In genomic region chr17:14069251-14069981, GRCh38 we compare ENCODE assay signal across 8 cellular contexts. TPM values are rescaled to one million over a fixed set of nuclear protein-coding genes. Genes with fewer than 3 reads are reported as not detected.
A peak's percentile ranks its signal among the peaks of the same experiment; 100 is the strongest.
DNase-seq lines count a peak whose midpoint lies in the region; ATAC-seq and TF ChIP-seq lines count a peak whose summit lies in the region.

Gene COX10 (plus strand): TSS chr17:14069504. CDS start chr17:14069606, 102 bp downstream.

- intact Hi-C loops in PC-3 (cut with micrococcal nuclease) = loop anchor here (10.0 kb wide), 3 partner anchors 135 to 475 kb away; partner anchors contain the start of gene HS3ST3B1

- H3K4me2 ChIP-seq in PC-3 (ENCODE audit: low read length) = peak within 1 kb of the TSS; percentile 91

- H3K4me3 ChIP-seq in PC-3 (ENCODE audit: low read length) (peak within 1 kb of the TSS; percentile 99), mucosa of rectum (ENCODE audit: low read length in 2 of 2) (peak within 1 kb of the TSS; percentile 95 to 99)

- CTCF ChIA-PET in PC-3 (lab: Charles Lee) = no interaction called here

- peaks cover 91% of the 10 kb centered on the region for H3K79me2 ChIP-seq in PC-3 (ENCODE audit: low read length)

- peak within 1 kb of the TSS; percentile 97 for H3K9ac ChIP-seq in PC-3 (ENCODE audit: low read length)
- peak within 1 kb of the TSS; percentile 92 to 95 for H3K9ac ChIP-seq in mucosa of rectum (ENCODE audit: low read depth in 1 of 2, low read length in 2 of 2)

- peak; percentile 36 for DNase-seq in DMS 273 treated with DMSO at 0.1 percent for 48 hours (lab: John Stamatoyannopoulos, UW)
- DNase-seq in HuH-7 (ENCODE audit: low spot score) = peak; percentile 77
- DNase-seq in PC-3 = peak; percentile 96
- peak; percentile 82 for DNase-seq in activated T-cell treated with anti-CD3 and anti-CD28 coated beads for 48 hours (ENCODE audit: low read depth)
- DNase-seq in erythroblast (lab: John Stamatoyannopoulos, UW) = peak; percentile 89 to 90
- DNase-seq in stimulated activated CD8-positive, alpha-beta memory T cell treated with anti-CD3 and anti-CD28 coated beads, Interleukin-4, amount 100 ng/mL, for 48 hours = peak; percentile 92

- peaks cover 9% of the 10 kb centered on the region; the same call in 1 of the 2 replicates for H4K20me1 ChIP-seq in PC-3 (ENCODE audit: low read length)

- POLR2A ChIA-PET in PC-3 (lab: Charles Lee; ENCODE audit: unreplicated experiment) = no interaction called here

- TSS peak; percentile 57 for BruUV-seq in PC-3 (replicated peaks; lab: Mats Ljungman, UMichigan)

- H3F3A ChIP-seq in PC-3 (ENCODE audit: low read length, unreplicated experiment) = no peaks in the 10 kb centered on the region

- H3K9me2 ChIP-seq in PC-3 (replicated peaks; ENCODE audit: low read length) = no peaks in the 10 kb centered on the region

- H3K9me3 ChIP-seq in PC-3 (ENCODE audit: low read length) = no peaks in the 10 kb centered on the region
- H3K9me3 ChIP-seq in mucosa of rectum (ENCODE audit: control insufficient read depth in 2 of 2, low read length in 2 of 2) = no peaks in the 10 kb centered on the region

- H3K27me3 ChIP-seq in PC-3 (ENCODE audit: low read length) (no peaks in the 10 kb centered on the region), mucosa of rectum (ENCODE audit: control insufficient read depth in 2 of 2, insufficient read depth in 2 of 2, low read length in 2 of 2) (no peaks in the 10 kb centered on the region)

- TF ChIP-seq CTCF in PC-3 (conservative IDR thresholded peaks at IDR 0.05; ENCODE audit: low read depth, low read length) = no peak

- peak within 1 kb of the TSS; percentile 97 for H2AFZ ChIP-seq in PC-3 (ENCODE audit: low read length)

- H3K36me3 ChIP-seq in PC-3 (ENCODE audit: low read depth, low read length) (peaks cover 11% of the 10 kb centered on the region; the same call in 1 of the 2 replicates), mucosa of rectum (ENCODE audit: control insufficient read depth in 2 of 2, insufficient read depth in 2 of 2, low read length in 2 of 2) (peaks cover 3% of the 10 kb centered on the region in 2 donors)

- ATAC-seq in GM21526 (IDR thresholded peaks at IDR 0.05; ENCODE audit: low FRiP score, unreplicated experiment) (peak; percentile 98), PC-3 (peak; percentile 97)

- peaks cover 32% of the 10 kb centered on the region for H3K4me1 ChIP-seq in PC-3 (ENCODE audit: insufficient read depth, low read length)
- peaks cover 15 to 19% of the 10 kb centered on the region in 2 donors for H3K4me1 ChIP-seq in mucosa of rectum (ENCODE audit: control insufficient read depth in 2 of 2, insufficient read depth in 2 of 2, low read length in 2 of 2)

- TF ChIP-seq POLR2A in erythroblast (IDR thresholded peaks at IDR 0.05; ENCODE audit: low read length) = peak; percentile 92

- H3K27ac ChIP-seq in PC-3 (ENCODE audit: low read length) (peak within 1 kb of the TSS; percentile 74), mucosa of rectum (ENCODE audit: low read depth in 2 of 2, low read length in 2 of 2) (peak within 1 kb of the TSS; percentile 87 to 88)

RNA-seq across cellular contexts. Expression of gene COX10, which starts in this region (rescaled TPM):
- total RNA-seq in PC-3 (2014; rRNA removed) = 28.3 and 34.7 TPM in 2 replicates

Comparison
In these comparisons a context has a peak if more than half of its experiments do, and no peak if none do; other contexts are left out.
1. Peak in every context shown above with its lines: DNase-seq, ATAC-seq, H3K4me3 ChIP-seq and H3K27ac ChIP-seq.
2. DNase-seq: peak in every context shown above with its lines; median percentile 96 in PC-3; 92 in stimulated activated CD8-positive, alpha-beta memory T cell treated with anti-CD3 and anti-CD28 coated beads, Interleukin-4, amount 100 ng/mL, for 48 hours; 90 in erythroblast; 82 in activated T-cell treated with anti-CD3 and anti-CD28 coated beads for 48 hours; 77 in HuH-7; 36 in DMS 273 treated with DMSO at 0.1 percent for 48 hours.